In the genomic region with DNA sequence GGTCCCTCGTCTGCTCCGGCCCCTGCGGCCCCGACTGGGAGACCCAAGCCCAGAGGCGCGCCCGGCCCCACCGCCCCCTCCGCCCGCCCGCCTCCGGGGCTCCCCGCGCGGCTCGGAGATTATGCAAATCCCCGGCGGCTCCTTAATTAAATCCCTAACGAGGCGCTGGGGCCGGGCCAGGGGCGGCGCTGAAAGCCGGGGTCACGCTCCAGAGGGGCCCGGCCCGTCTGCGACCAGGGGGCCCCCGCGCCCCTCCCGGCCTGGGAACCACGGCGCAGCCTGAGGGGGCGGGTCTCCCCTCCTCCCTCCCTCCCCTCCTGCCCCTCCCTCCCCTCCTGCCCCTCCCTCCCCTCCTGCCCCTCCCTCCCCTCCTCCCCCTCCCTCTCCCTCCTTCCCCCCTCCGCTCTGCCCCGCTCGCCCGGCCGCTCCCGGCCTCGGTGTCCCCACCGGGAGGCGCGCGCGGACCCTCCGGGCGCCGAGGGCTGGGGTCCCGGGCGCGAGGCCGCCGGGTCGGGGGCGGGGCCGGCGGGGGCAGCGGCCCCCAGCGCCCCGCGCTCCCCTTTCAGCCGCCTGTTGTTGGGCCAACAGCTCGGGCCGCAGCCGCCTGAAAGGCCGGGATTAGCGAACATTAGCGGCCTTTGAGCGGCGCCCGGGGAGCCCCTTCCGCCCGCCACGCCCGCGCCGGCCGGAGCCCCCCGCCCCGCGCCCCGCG, we compare ENCODE assay signal across 1 cellular context.
A peak's percentile ranks its signal among the peaks of the same experiment; 100 is the strongest.
TF ChIP-seq lines count a peak whose summit lies in the region.

No MANE protein-coding gene starts in this region.

TF ChIP-seq in HepG2, 621 proteins besides CTCF, POLR2A, EP300 and RAD21 (continues in another document):
- TF ChIP-seq RFXAP (CRISPR knock-in tag; IDR thresholded peaks at IDR 0.05; ENCODE audit: borderline replicate concordance) (0 out of 2 replicates have a peak, but pooled peaks have one; percentile 4), ZNF275 (CRISPR knock-in tag; IDR thresholded peaks at IDR 0.05; ENCODE audit: borderline replicate concordance) (no peak), YEATS4 (CRISPR knock-in tag; IDR thresholded peaks at IDR 0.05; ENCODE audit: borderline replicate concordance) (0 out of 2 replicates have a peak, but pooled peaks have one; percentile 3), ZNF883 (CRISPR knock-in tag; IDR thresholded peaks at IDR 0.05; ENCODE audit: not compliant biosample characterization) (no peak), ZBTB7B (CRISPR knock-in tag; IDR thresholded peaks at IDR 0.05) (peak; percentile 7), KDM2A (CRISPR knock-in tag; IDR thresholded peaks at IDR 0.05; ENCODE audit: borderline replicate concordance, low read depth) (peak; percentile 2; the same call in 1 of the 2 replicates), MBD4 (IDR thresholded peaks at IDR 0.05; ENCODE audit: borderline replicate concordance, low read length) (no peak), JDP2 (CRISPR knock-in tag; IDR thresholded peaks at IDR 0.05; ENCODE audit: borderline replicate concordance) (no peak), ZC3H13 (CRISPR knock-in tag; IDR thresholded peaks at IDR 0.05) (0 out of 2 replicates have a peak, but pooled peaks have one; percentile 2), TCF12 (IDR thresholded peaks at IDR 0.05) (no peak), TCF12 (CRISPR knock-in tag; IDR thresholded peaks at IDR 0.05) (peak; percentile 13; the same call in 1 of the 2 replicates), ZNF367 (CRISPR knock-in tag; IDR thresholded peaks at IDR 0.05; ENCODE audit: borderline replicate concordance) (no peak), HINFP (CRISPR knock-in tag; IDR thresholded peaks at IDR 0.05; ENCODE audit: low read depth) (no peak), HNRNPK (IDR thresholded peaks at IDR 0.05; ENCODE audit: low read depth, low read length, poor library complexity, severe bottlenecking) (peak; percentile 99), KLF15 (CRISPR knock-in tag; IDR thresholded peaks at IDR 0.05; ENCODE audit: borderline replicate concordance) (no peak), KLF13 (CRISPR knock-in tag; IDR thresholded peaks at IDR 0.05) (no peak), CEBPB (IDR thresholded peaks at IDR 0.05; ENCODE audit: borderline replicate concordance, low read depth, low read length) (no peak), ZBTB10 (CRISPR knock-in tag; IDR thresholded peaks at IDR 0.05; ENCODE audit: borderline replicate concordance) (no peak), SRF (IDR thresholded peaks at IDR 0.05; ENCODE audit: low read depth, low read length) (no peak), ZNF746 (CRISPR knock-in tag; IDR thresholded peaks at IDR 0.05) (0 out of 2 replicates have a peak, but pooled peaks have one; percentile 19), ZNF224 (CRISPR knock-in tag; IDR thresholded peaks at IDR 0.05) (no peak), RBFOX2 (IDR thresholded peaks at IDR 0.05; ENCODE audit: low read depth, low read length) (peak; percentile 50; the same call in 1 of the 2 replicates), ZFP82 (CRISPR knock-in tag; IDR thresholded peaks at IDR 0.05; ENCODE audit: borderline replicate concordance) (no peak), SP5 (CRISPR knock-in tag; IDR thresholded peaks at IDR 0.05; ENCODE audit: borderline replicate concordance, low read depth) (peak; percentile 75), ZFP36 (IDR thresholded peaks at IDR 0.05; ENCODE audit: borderline replicate concordance, low read depth, low read length, partially characterized antibody) (no peak), ZNF281 (CRISPR knock-in tag; IDR thresholded peaks at IDR 0.05; ENCODE audit: borderline replicate concordance) (no peak), PATZ1 (CRISPR knock-in tag; IDR thresholded peaks at IDR 0.05) (peak; percentile 97), SMAD1 (CRISPR knock-in tag; IDR thresholded peaks at IDR 0.05; ENCODE audit: borderline replicate concordance, low read depth) (no peak), ZNF841 (CRISPR knock-in tag; IDR thresholded peaks at IDR 0.05; ENCODE audit: borderline replicate concordance) (no peak), NR2F6 (IDR thresholded peaks at IDR 0.05) (no peak), NR2F6 (CRISPR knock-in tag; IDR thresholded peaks at IDR 0.05) (peak; percentile 56; the same call in 1 of the 2 replicates), NONO (IDR thresholded peaks at IDR 0.05) (no peak), NONO (CRISPR knock-in tag; conservative IDR thresholded peaks at IDR 0.05) (no peak), ZNF570 (CRISPR knock-in tag; IDR thresholded peaks at IDR 0.05; ENCODE audit: borderline replicate concordance) (no peak), ZMYM2 (CRISPR knock-in tag; IDR thresholded peaks at IDR 0.05) (no peak), ZNF784 (CRISPR knock-in tag; IDR thresholded peaks at IDR 0.05; ENCODE audit: borderline replicate concordance) (no peak)
- TF ChIP-seq, protein P1, sequence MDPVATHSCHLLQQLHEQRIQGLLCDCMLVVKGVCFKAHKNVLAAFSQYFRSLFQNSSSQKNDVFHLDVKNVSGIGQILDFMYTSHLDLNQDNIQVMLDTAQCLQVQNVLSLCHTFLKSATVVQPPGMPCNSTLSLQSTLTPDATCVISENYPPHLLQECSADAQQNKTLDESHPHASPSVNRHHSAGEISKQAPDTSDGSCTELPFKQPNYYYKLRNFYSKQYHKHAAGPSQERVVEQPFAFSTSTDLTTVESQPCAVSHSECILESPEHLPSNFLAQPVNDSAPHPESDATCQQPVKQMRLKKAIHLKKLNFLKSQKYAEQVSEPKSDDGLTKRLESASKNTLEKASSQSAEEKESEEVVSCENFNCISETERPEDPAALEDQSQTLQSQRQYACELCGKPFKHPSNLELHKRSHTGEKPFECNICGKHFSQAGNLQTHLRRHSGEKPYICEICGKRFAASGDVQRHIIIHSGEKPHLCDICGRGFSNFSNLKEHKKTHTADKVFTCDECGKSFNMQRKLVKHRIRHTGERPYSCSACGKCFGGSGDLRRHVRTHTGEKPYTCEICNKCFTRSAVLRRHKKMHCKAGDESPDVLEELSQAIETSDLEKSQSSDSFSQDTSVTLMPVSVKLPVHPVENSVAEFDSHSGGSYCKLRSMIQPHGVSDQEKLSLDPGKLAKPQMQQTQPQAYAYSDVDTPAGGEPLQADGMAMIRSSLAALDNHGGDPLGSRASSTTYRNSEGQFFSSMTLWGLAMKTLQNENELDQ (CRISPR knock-in tag; IDR thresholded peaks at IDR 0.05; ENCODE audit: borderline replicate concordance), result no peak
- TF ChIP-seq, protein P2, sequence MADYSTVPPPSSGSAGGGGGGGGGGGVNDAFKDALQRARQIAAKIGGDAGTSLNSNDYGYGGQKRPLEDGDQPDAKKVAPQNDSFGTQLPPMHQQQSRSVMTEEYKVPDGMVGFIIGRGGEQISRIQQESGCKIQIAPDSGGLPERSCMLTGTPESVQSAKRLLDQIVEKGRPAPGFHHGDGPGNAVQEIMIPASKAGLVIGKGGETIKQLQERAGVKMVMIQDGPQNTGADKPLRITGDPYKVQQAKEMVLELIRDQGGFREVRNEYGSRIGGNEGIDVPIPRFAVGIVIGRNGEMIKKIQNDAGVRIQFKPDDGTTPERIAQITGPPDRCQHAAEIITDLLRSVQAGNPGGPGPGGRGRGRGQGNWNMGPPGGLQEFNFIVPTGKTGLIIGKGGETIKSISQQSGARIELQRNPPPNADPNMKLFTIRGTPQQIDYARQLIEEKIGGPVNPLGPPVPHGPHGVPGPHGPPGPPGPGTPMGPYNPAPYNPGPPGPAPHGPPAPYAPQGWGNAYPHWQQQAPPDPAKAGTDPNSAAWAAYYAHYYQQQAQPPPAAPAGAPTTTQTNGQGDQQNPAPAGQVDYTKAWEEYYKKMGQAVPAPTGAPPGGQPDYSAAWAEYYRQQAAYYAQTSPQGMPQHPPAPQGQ (CRISPR knock-in tag; IDR thresholded peaks at IDR 0.05; ENCODE audit: borderline replicate concordance), result no peak
- TF ChIP-seq, protein P3, sequence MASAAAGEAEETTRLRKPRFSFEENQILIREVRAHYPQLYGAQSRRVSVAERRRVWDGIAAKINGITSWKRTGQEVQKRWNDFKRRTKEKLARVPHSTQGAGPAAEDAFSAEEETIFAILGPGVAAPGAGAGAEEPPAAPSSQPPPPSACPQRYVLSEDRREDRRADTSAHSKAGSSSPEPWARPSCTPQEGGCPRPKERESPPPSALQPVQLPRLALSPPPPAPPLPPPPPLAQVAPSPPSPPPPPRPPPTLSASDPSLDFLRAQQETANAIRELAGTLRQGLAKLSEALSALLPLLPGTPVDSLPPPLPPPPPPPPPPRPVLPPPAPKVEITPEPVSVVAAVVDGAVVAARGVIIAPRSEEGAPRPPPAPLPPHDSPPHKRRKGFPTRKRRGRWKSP (CRISPR knock-in tag; IDR thresholded peaks at IDR 0.05), result 0 out of 2 replicates have a peak, but pooled peaks have one; percentile 4
